ENCODE assay signal across 10 cellular contexts in genomic region chr16:9254863-9255262, GRCh38.
"Had no signal": no experiment of that assay in that cellular context is flagged by ENCODE, and none has a peak within 500 bp of the region (broad histone marks: within the 10 kb centered on the region; RNA-seq: fewer than 3 reads in every experiment).

No MANE protein-coding gene starts in this region.

- H3K36me3 ChIP-seq: HAP-1 had no signal

- H3K27ac ChIP-seq: GM23248 had no signal

- H2AFZ ChIP-seq: GM23248, GM23338 had no signal

- H3K9me3 ChIP-seq: HAP-1 had no signal

- H3K4me2 ChIP-seq: GM23338 had no signal

- FAIRE-seq: H54 had no signal

- H3K9ac ChIP-seq: GM23248 had no signal

- H3K27ac Mint-ChIP-seq: GM23338, H9, HFFc6 had no signal

- H3K4me3 Mint-ChIP-seq: GM23338, H9, HFFc6 had no signal

- DNase-seq: GM23248, GOT3, H7, H9, HCEC 1CT, HFFc6 had no signal

- ATAC-seq: GM23338, HCT116 had no signal

- H3K4me3 ChIP-seq: GM23248, GM23338, HAP-1 had no signal

- H3K4me1 ChIP-seq: HAP-1 had no signal

- H3K9me3 Mint-ChIP-seq: GM23338, HFFc6 had no signal
